22 cellular contexts compared by ENCODE assay signal in the genomic region with DNA sequence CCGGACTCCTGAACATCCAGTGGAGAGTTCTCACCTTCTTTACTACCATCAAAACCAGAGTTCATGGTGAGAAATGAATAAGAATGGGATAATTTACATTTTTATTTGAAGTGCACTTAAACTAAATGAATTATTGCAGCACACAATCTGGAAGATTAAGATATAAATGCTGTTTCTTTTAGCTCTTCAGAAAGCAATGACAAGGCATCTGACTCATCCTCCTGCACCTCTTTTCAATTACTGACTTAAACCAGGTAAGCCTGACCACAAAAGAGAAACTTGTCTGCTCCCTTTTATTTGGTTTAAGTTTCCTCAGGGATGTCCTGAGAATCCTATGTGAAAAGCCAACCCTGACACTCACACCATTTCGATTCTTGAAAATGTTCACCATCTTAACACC. TPM values are rescaled to one million over a fixed set of nuclear protein-coding genes. Genes with fewer than 3 reads are reported as not detected.
DNase-seq lines count a peak whose midpoint lies in the region; ATAC-seq, FAIRE-seq and TF ChIP-seq lines count a peak whose summit lies in the region.
"Had no signal": no experiment of that assay in that cellular context is flagged by ENCODE, and none has a peak within 500 bp of the region (broad histone marks: within the 10 kb centered on the region; RNA-seq: fewer than 3 reads in every experiment).

No MANE protein-coding gene starts in this region.

- H3K9me3 Mint-ChIP-seq in astrocyte (ENCODE audit: unreplicated experiment), result no peaks in the 10 kb centered on the region
- no peaks in the 10 kb centered on the region for H3K9me3 Mint-ChIP-seq in progenitor cell of endocrine pancreas (ENCODE audit: low read depth)
- H3K9me3 Mint-ChIP-seq: activated B cell treated with CpG ODN at 0.5 μM for 24 hours; activated naive CD8-positive, alpha-beta T cell treated with anti-CD3 and anti-CD28 coated beads for 36 hours had no signal

- H3K36me3 ChIP-seq in HUES6 (ENCODE audit: control insufficient read depth, insufficient read depth, low read length) (no peaks in the 10 kb centered on the region), astrocyte (ENCODE audit: insufficient read depth, low read length) (no peaks in the 10 kb centered on the region)

- H3K4me3 Mint-ChIP-seq in astrocyte (ENCODE audit: unreplicated experiment), result peak overlapping the region; percentile 90
- H3K4me3 Mint-ChIP-seq in progenitor cell of endocrine pancreas (ENCODE audit: low read depth), result peak overlapping the region; percentile 82
- H3K4me3 Mint-ChIP-seq: activated B cell treated with CpG ODN at 0.5 μM for 24 hours; activated CD8-positive, alpha-beta T cell treated with anti-CD3 and anti-CD28 coated beads, Interleukin-2, amount 10 ng/mL, durations not matched to agents 7 days and 5 days; activated naive CD8-positive, alpha-beta T cell treated with anti-CD3 and anti-CD28 coated beads for 36 hours had no signal

- H3K27ac ChIP-seq in HUES6 (ENCODE audit: low read depth, low read length), result no peak overlapping the region
- H3K27ac ChIP-seq in astrocyte (ENCODE audit: low read depth, low read length), result no peak overlapping the region

- H3K4me3 ChIP-seq in HUES6 (ENCODE audit: low read depth, low read length) (peak overlapping the region; percentile 86), astrocyte (ENCODE audit: insufficient read depth, low read depth, low read length) (no peak overlapping the region), iPS-11a (ENCODE audit: low read depth, low read length) (peak overlapping the region; percentile 67)

- H3K27ac Mint-ChIP-seq in astrocyte (ENCODE audit: unreplicated experiment) (no peak overlapping the region), progenitor cell of endocrine pancreas (peak overlapping the region; percentile 99)
- H3K27ac Mint-ChIP-seq: activated B cell treated with CpG ODN at 0.5 μM for 24 hours; activated CD8-positive, alpha-beta T cell treated with anti-CD3 and anti-CD28 coated beads, Interleukin-2, amount 10 ng/mL, durations not matched to agents 7 days and 5 days; activated naive CD8-positive, alpha-beta T cell treated with anti-CD3 and anti-CD28 coated beads for 36 hours; activated T-cell treated with anti-CD3 and anti-CD28 coated beads, Interleukin-2, amount 50 U/mL, for 72 hours had no signal

- no peak overlapping the region for H3K9ac ChIP-seq in HUES6 (ENCODE audit: low read length)
- no peak overlapping the region for H3K9ac ChIP-seq in astrocyte (ENCODE audit: low read length)

- no peak for FAIRE-seq in astrocyte (lab: Jason Lieb, UNC)
- FAIRE-seq: G401.6 had no signal

- TF ChIP-seq CTCF in astrocyte (IDR thresholded peaks at IDR 0.05; ENCODE audit: insufficient read depth, low read depth, low read length) (no peak), progenitor cell of endocrine pancreas (IDR thresholded peaks at IDR 0.05; ENCODE audit: unreplicated experiment) (no peak)

- H3K9me3 ChIP-seq in HUES6 (ENCODE audit: control insufficient read depth, insufficient read depth, low read depth, low read length) (no peaks in the 10 kb centered on the region), astrocyte (ENCODE audit: insufficient read depth, low read depth, low read length) (no peaks in the 10 kb centered on the region)

- H3K79me2 ChIP-seq in astrocyte (ENCODE audit: insufficient read depth, low read length), result no peaks in the 10 kb centered on the region

- DNase-seq in astrocyte (ENCODE audit: low read depth) (no peak), progenitor cell of endocrine pancreas (ENCODE audit: low spot score, unreplicated experiment) (no peak), DMS153 (lab: John Stamatoyannopoulos, UW) (no peak), OCI-M2 (lab: John Stamatoyannopoulos, UW; ENCODE audit: unreplicated experiment) (no peak), sciatic nerve (ENCODE audit: low spot score) (no peak)
- DNase-seq in stimulated activated CD4-positive, alpha-beta T cell treated with anti-CD3 and anti-CD28 coated beads, Interleukin-2, amount 100 ng/mL, for 24 hours, result no peak
- DNase-seq: activated B cell treated with CpG ODN at 0.5 μM for 24 hours; activated CD8-positive, alpha-beta T cell treated with anti-CD3 and anti-CD28 coated beads, Interleukin-2, amount 10 ng/mL, durations not matched to agents 7 days and 5 days; activated naive CD8-positive, alpha-beta T cell treated with anti-CD3 and anti-CD28 coated beads for 36 hours; activated T-cell treated with anti-CD3 and anti-CD28 coated beads, Interleukin-2, amount 50 U/mL, for 72 hours; central memory CD4-positive, alpha-beta T cell; effector CD4-positive, alpha-beta T cell; MV-4-11; RPMI8226; stimulated activated CD4-positive, alpha-beta T cell treated with anti-CD3 and anti-CD28 coated beads, Interleukin-4, amount 100 ng/mL, for 4 hours; stimulated activated CD8-positive, alpha-beta memory T cell treated with anti-CD3 and anti-CD28 coated beads, Interleukin-4, amount 100 ng/mL, for 48 hours; T-helper 1 cell had no signal

- H4K20me1 ChIP-seq in astrocyte (ENCODE audit: insufficient read depth, low read length), result no peaks in the 10 kb centered on the region

- H3K4me1 ChIP-seq in HUES6 (ENCODE audit: control insufficient read depth, insufficient read depth, low read length) (peaks cover 23% of the 10 kb centered on the region), astrocyte (ENCODE audit: insufficient read depth, low read length) (peaks cover 4% of the 10 kb centered on the region)

- H3K4me2 ChIP-seq in astrocyte (ENCODE audit: low read length), result no peak overlapping the region

- no peak for ATAC-seq in sciatic nerve
- ATAC-seq: activated CD8-positive, alpha-beta T cell treated with anti-CD3 and anti-CD28 coated beads, Interleukin-2, amount 10 ng/mL, durations not matched to agents 7 days and 5 days; activated T-cell treated with anti-CD3 and anti-CD28 coated beads, Interleukin-2, amount 50 U/mL, for 72 hours had no signal

- no peaks in the 10 kb centered on the region for H3K27me3 ChIP-seq in HUES6 (ENCODE audit: control insufficient read depth, insufficient read depth, low read length)
- peaks cover 7% of the 10 kb centered on the region for H3K27me3 ChIP-seq in astrocyte (ENCODE audit: insufficient read depth, low read length)

- H3K4me1 Mint-ChIP-seq in astrocyte (ENCODE audit: low read depth, unreplicated experiment) (peaks cover 13% of the 10 kb centered on the region), progenitor cell of endocrine pancreas (ENCODE audit: low read depth) (peaks cover 33% of the 10 kb centered on the region)
- H3K4me1 Mint-ChIP-seq: activated B cell treated with CpG ODN at 0.5 μM for 24 hours; activated naive CD8-positive, alpha-beta T cell treated with anti-CD3 and anti-CD28 coated beads for 36 hours had no signal

- intact Hi-C loops in sciatic nerve (cut with DNase I), result no loop called here

- H3K27me3 Mint-ChIP-seq in astrocyte (ENCODE audit: low read depth, unreplicated experiment), result no peaks in the 10 kb centered on the region
- H3K27me3 Mint-ChIP-seq in progenitor cell of endocrine pancreas, result no peaks in the 10 kb centered on the region

- H3K36me3 Mint-ChIP-seq in astrocyte (ENCODE audit: low read depth, unreplicated experiment), result no peaks in the 10 kb centered on the region
- peaks cover 2% of the 10 kb centered on the region for H3K36me3 Mint-ChIP-seq in progenitor cell of endocrine pancreas (ENCODE audit: insufficient read depth)
- H3K36me3 Mint-ChIP-seq: activated naive CD8-positive, alpha-beta T cell treated with anti-CD3 and anti-CD28 coated beads for 36 hours had no signal

- no peak overlapping the region for H2AFZ ChIP-seq in astrocyte (ENCODE audit: low read depth, low read length)

RNA-seq across cellular contexts. Expression of a gene that starts 0.7 kb away (rescaled TPM):
- 39.4 and 48.7 TPM in 2 replicates for total RNA-seq in astrocyte
- 94.1 and 96.9 TPM in 2 replicates for total RNA-seq in progenitor cell of endocrine pancreas
- total RNA-seq in sciatic nerve, result 7.4 TPM
- total RNA-seq: activated B cell treated with CpG ODN at 0.5 μM for 24 hours; activated CD8-positive, alpha-beta T cell treated with anti-CD3 and anti-CD28 coated beads, Interleukin-2, amount 10 ng/mL, durations not matched to agents 7 days and 5 days; activated T-cell treated with anti-CD3 and anti-CD28 coated beads, Interleukin-2, amount 50 U/mL, for 72 hours had no signal

RNA-seq across cellular contexts. Expression of a gene that starts 59.7 kb away (rescaled TPM):
- total RNA-seq in astrocyte, result 0.18 and 0.43 TPM in 2 replicates
- total RNA-seq in progenitor cell of endocrine pancreas, result not detected in 2 replicates
- total RNA-seq in sciatic nerve, result not detected
- total RNA-seq: activated B cell treated with CpG ODN at 0.5 μM for 24 hours, left lobe of liver, osteocyte had no signal
